Comparison of ENCODE assay signal across 8 cellular contexts in genomic region chr6:156809034-156809433, GRCh38. TPM values are rescaled to one million over a fixed set of nuclear protein-coding genes. Genes with fewer than 3 reads are reported as not detected.
DNase-seq lines count a peak whose midpoint lies in the region; ATAC-seq, FAIRE-seq and TF ChIP-seq lines count a peak whose summit lies in the region.

No MANE protein-coding gene starts in this region.

- H2BK12ac ChIP-seq in trophoblast cell (ENCODE audit: low read length), result no peak overlapping the region

- SMC1A ChIA-PET in GM12878 (lab: Charles Lee; ENCODE audit: uncharacterized antibody, unreplicated experiment), result interaction anchor here (0.8 to 2.0 kb wide), 11 partner anchors 15 to 124 kb away, joined by 3 to 11 read pairs (median 5); no protein-coding TSS in a partner anchor

- 33% methylated on average over 4 of the region's 4 CpGs for WGBS in GM12878 (ENCODE audit: insufficient coverage, insufficient replicate concordance, low lambda C conversion rate, missing lambda C conversion rate)
- WGBS in trophoblast cell (ENCODE audit: extremely low coverage, insufficient coverage, insufficient read length), result no CpG with 5 or more reads among the region's 4 CpGs

- CTCF ChIA-PET in GM12878 (lab: Yijun Ruan, JAX), result interaction anchor here (0.5 to 2.5 kb wide), 4 partner anchors 11 to 245 kb away, joined by 3 to 13 read pairs (median 4); no protein-coding TSS in a partner anchor

- peak; percentile 91 for ATAC-seq in GM19463 (IDR thresholded peaks at IDR 0.05; ENCODE audit: unreplicated experiment)
- peak; percentile 92 for ATAC-seq in HG03442 (IDR thresholded peaks at IDR 0.05; ENCODE audit: unreplicated experiment)
- ATAC-seq in GM12878, result peak; percentile 98

- BruUV-seq in GM12878 (replicated peaks; lab: Mats Ljungman, UMichigan), result no TSS peak

- TF ChIP-seq RAD21 in GM12878 (IDR thresholded peaks at IDR 0.05; ENCODE audit: insufficient read depth, low read depth, low read length), result no peak

- H4K91ac ChIP-seq in trophoblast cell (ENCODE audit: low read depth, low read length), result no peak overlapping the region

- H2AK5ac ChIP-seq in trophoblast cell (ENCODE audit: low read length), result no peak overlapping the region

- H3K27ac ChIP-seq in GM12878 (ENCODE audit: control insufficient read depth, insufficient read depth) (peak overlapping the region; percentile 27), trophoblast cell (ENCODE audit: low read depth, low read length) (no peak overlapping the region)

- no peaks in the 10 kb centered on the region for H3K27me3 ChIP-seq in GM12878 (replicated peaks in 1 of 2; ENCODE audit: control insufficient read depth in 2 of 2, insufficient read depth in 2 of 2, low read length in 1 of 2)
- no peaks in the 10 kb centered on the region for H3K27me3 ChIP-seq in trophoblast cell (ENCODE audit: insufficient read depth, low read length)

- H3K79me2 ChIP-seq in GM12878 (ENCODE audit: control insufficient read depth, insufficient read depth, low read length) (peaks cover 97% of the 10 kb centered on the region), trophoblast cell (ENCODE audit: control insufficient read depth, insufficient read depth, low read length, poor library complexity) (peaks cover 23% of the 10 kb centered on the region)

- 0 out of 2 replicates have a peak, but pooled peaks have one; percentile 35 for TF ChIP-seq POLR2A in GM12878 (IDR thresholded peaks at IDR 0.05; ENCODE audit: low read depth, low read length)

- H2AFZ ChIP-seq in GM12878 (ENCODE audit: control insufficient read depth, low read depth, low read length) (no peak overlapping the region), trophoblast cell (ENCODE audit: insufficient read depth, low read length, poor library complexity) (no peak overlapping the region)

- peaks cover 3 to 8% of the 10 kb centered on the region in 2 experiments for H3K36me3 ChIP-seq in GM12878 (ENCODE audit: control insufficient read depth in 2 of 2, insufficient read depth in 2 of 2, low read length in 1 of 2)
- peaks cover 2% of the 10 kb centered on the region in 2 experiments for H3K36me3 ChIP-seq in trophoblast cell (ENCODE audit: control insufficient read depth in 1 of 2, insufficient read depth in 2 of 2, low read length in 2 of 2)

- H4K20me1 ChIP-seq in GM12878 (ENCODE audit: control insufficient read depth, insufficient read depth), result no peaks in the 10 kb centered on the region

- TF ChIP-seq EP300 in GM12878 (IDR thresholded peaks at IDR 0.05; ENCODE audit: borderline replicate concordance in 1 of 2, control insufficient read depth in 1 of 2, low read depth in 2 of 2, low read length in 2 of 2), result 0 out of 4 replicates have a peak, but pooled peaks of 1 of the 2 experiments have one; percentile 13

- peak; percentile 5 for DNase-seq in CMK (ENCODE audit: low read depth)
- peak; percentile 55 for DNase-seq in GM12878 (ENCODE audit: low read depth, low spot score)
- peak in 1 of 2 donors; percentile 26 for DNase-seq in trophoblast cell
- DNase-seq in kidney glomerular epithelial cell (lab: John Stamatoyannopoulos, UW), result no peak
- no peak for DNase-seq in H4 (ENCODE audit: low spot score)
- no peak for DNase-seq in NCI-H226

- RAD21 ChIA-PET in GM12878 (lab: Charles Lee; ENCODE audit: unreplicated experiment), result interaction anchor here (0.6 to 1.9 kb wide), 8 partner anchors 28 to 244 kb away, joined by 3 to 7 read pairs (median 4); no protein-coding TSS in a partner anchor

- no peak overlapping the region for H3K14ac ChIP-seq in trophoblast cell (ENCODE audit: low read length)

- H3K23ac ChIP-seq in trophoblast cell (ENCODE audit: low read length), result no peak overlapping the region

- no peak overlapping the region for H2BK120ac ChIP-seq in trophoblast cell (ENCODE audit: insufficient read depth, low read length, poor library complexity)

- H3K4me2 ChIP-seq in GM12878 (ENCODE audit: control insufficient read depth, insufficient read depth) (peak overlapping the region; percentile 68), trophoblast cell (ENCODE audit: low read length) (no peak overlapping the region)

- H3K18ac ChIP-seq in trophoblast cell (ENCODE audit: low read length), result no peak overlapping the region

- H3K79me1 ChIP-seq in trophoblast cell (ENCODE audit: low read length), result no peaks in the 10 kb centered on the region

- intact Hi-C loops in GM12878 (cut with micrococcal nuclease; ENCODE audit: unreplicated experiment), result no loop called here

- no peak for TF ChIP-seq CTCF in GM12878 (IDR thresholded peaks at IDR 0.05 in 2 of 3, conservative IDR thresholded peaks at IDR 0.05 in 1 of 3; ENCODE audit: control insufficient read depth in 2 of 3, extremely low read depth in 1 of 3, insufficient read depth in 1 of 3, low read depth in 3 of 3, low read length in 3 of 3)

- H2BK5ac ChIP-seq in trophoblast cell (ENCODE audit: low read depth, low read length, poor library complexity), result no peak overlapping the region

- in situ Hi-C loops in GM12878 (cut with MboI), result no loop called here

- H3K4me3 ChIP-seq in GM12878 (no peak overlapping the region), trophoblast cell (ENCODE audit: low read depth, low read length) (no peak overlapping the region)

- H3K9me3 ChIP-seq in GM12878 (replicated peaks; ENCODE audit: control insufficient read depth, insufficient read depth, low read length) (peaks cover 6% of the 10 kb centered on the region; the same call in 2 of the 3 replicates), trophoblast cell (ENCODE audit: insufficient read depth, low read depth, low read length) (peaks cover 2% of the 10 kb centered on the region)

- peaks cover 24% of the 10 kb centered on the region for H3K4me1 ChIP-seq in GM12878 (ENCODE audit: control insufficient read depth, insufficient read depth, low read length)
- H3K4me1 ChIP-seq in trophoblast cell (ENCODE audit: control insufficient read depth in 1 of 2, insufficient read depth in 2 of 2, low read length in 2 of 2), result peaks cover 3 to 8% of the 10 kb centered on the region in 2 experiments

- no peak overlapping the region for H4K8ac ChIP-seq in trophoblast cell (ENCODE audit: low read depth, low read length)

- H4K12ac ChIP-seq in trophoblast cell (ENCODE audit: low read depth, low read length), result no peak overlapping the region

- FAIRE-seq in GM12878 (lab: Jason Lieb, UNC), result peak; percentile 82

- POLR2A ChIA-PET in GM12878 (lab: Charles Lee), result interaction anchor here (0.9 to 1.2 kb wide), 3 partner anchors 10 to 14 kb away, joined by 3 read pairs; no protein-coding TSS in a partner anchor

- peak overlapping the region; percentile 76 for H3K4ac ChIP-seq in trophoblast cell (ENCODE audit: low read depth, low read length)

- H3K9ac ChIP-seq in GM12878 (ENCODE audit: control insufficient read depth, insufficient read depth, low read length) (no peak overlapping the region), trophoblast cell (ENCODE audit: low read length) (no peak overlapping the region)

TF ChIP-seq in GM12878, 131 proteins besides CTCF, POLR2A, EP300 and RAD21 (continues in another document):
- TF ChIP-seq RUNX3 (IDR thresholded peaks at IDR 0.05; ENCODE audit: low read length), result peak; percentile 32; the same call in 1 of the 2 replicates
- TF ChIP-seq ELK1 (IDR thresholded peaks at IDR 0.05; ENCODE audit: low read depth, low read length), result no peak
- TF ChIP-seq MTA3 (IDR thresholded peaks at IDR 0.05; ENCODE audit: borderline replicate concordance, low read length), result no peak
- TF ChIP-seq MAX (IDR thresholded peaks at IDR 0.05; ENCODE audit: low read depth, low read length), result peak; percentile 59
- TF ChIP-seq MXI1 (IDR thresholded peaks at IDR 0.05; ENCODE audit: low read depth, low read length), result peak; percentile 55; the same call in 1 of the 2 replicates
- peak; percentile 56; the same call in 1 of the 2 replicates for TF ChIP-seq ATF7 (IDR thresholded peaks at IDR 0.05; ENCODE audit: low read depth)
- no peak for TF ChIP-seq NR2C2 (IDR thresholded peaks at IDR 0.05; ENCODE audit: borderline replicate concordance, control insufficient read depth, insufficient read length, low read depth)
- no peak for TF ChIP-seq FOXM1 (IDR thresholded peaks at IDR 0.05; ENCODE audit: low read depth, low read length)
- no peak for TF ChIP-seq SREBF2 (IDR thresholded peaks at IDR 0.05; ENCODE audit: low read length)

RNA-seq across cellular contexts. Expression of gene ARID1B, which starts 31.9 kb away (rescaled TPM):
- total RNA-seq in GM12878 (2013; cell fraction: nucleolus; rRNA removed), result 1,061 and 1,083 TPM in 2 replicates
- total RNA-seq in GM12878 (2014; rRNA removed) (68.0 and 68.8 TPM in 2 replicates), GM12878 (2014; rRNA removed; fragmentation: Illumina TruSeq; extraction: Trizol) (73.7 and 80.8 TPM in 2 replicates), GM12878 (2021) (116 and 133 TPM in 2 replicates)
- polyA plus RNA-seq in GM12878 (2011; ENCODE audit: low read depth), result 28.7 TPM
- polyA plus RNA-seq in GM12878 (2011; rRNA removed) (21.3 and 24.7 TPM in 2 replicates), GM12878 (2014; fragmentation: Illumina TruSeq; extraction: Trizol) (59.2 and 69.9 TPM in 2 replicates), GM12878 (2014; fragmentation: Nextera tagmentation; extraction: Ambion mirVana) (10 to 100 TPM; 37.7 to 73.9 TPM), GM12878 (2014; rRNA removed) (50.0 and 59.1 TPM in 2 replicates), GM12878 (2016; fragmentation: Nextera tagmentation; extraction: Ambion mirVana) (10 to 100 TPM; 32.4 to 39.1 TPM)
- 21.4 and 24.5 TPM in 2 replicates for polyA plus RNA-seq in GM12878 (2011; cell fraction: cytosol; rRNA removed)
- 69.4 and 82.0 TPM in 2 replicates for polyA plus RNA-seq in GM12878 (2011; cell fraction: nucleus; rRNA removed)
- polyA plus RNA-seq in GM12878 (2012), result 43.0 and 45.3 TPM in 2 replicates
- 124 and 158 TPM in 2 replicates for polyA minus RNA-seq in GM12878 (2011; rRNA and poly(A)+ RNA removed)
- polyA minus RNA-seq in GM12878 (2011; cell fraction: cytosol; rRNA and poly(A)+ RNA removed), result 32.6 and 38.9 TPM in 2 replicates
- 206 and 401 TPM in 2 replicates for polyA minus RNA-seq in GM12878 (2011; cell fraction: nucleus; rRNA and poly(A)+ RNA removed)
- 38.2 and 38.3 TPM in 2 replicates for polyA plus RNA-seq in trophoblast cell (2013)
- total RNA-seq in H4 (2014; rRNA removed; shearing (Covaris generic)), result 5.6 and 8.0 TPM in 2 replicates

Comparison
In these comparisons a context has a peak if more than half of its experiments do, and no peak if none do; other contexts are left out.
1. DNase-seq: peak in CMK (single experiment) and GM12878 (single experiment); none in kidney glomerular epithelial cell (single experiment), H4 (single experiment) and NCI-H226 (single experiment).
2. Peak in every context shown above with its lines, with median percentiles within 50 percentile points of each other: ATAC-seq.